In the genomic region with DNA sequence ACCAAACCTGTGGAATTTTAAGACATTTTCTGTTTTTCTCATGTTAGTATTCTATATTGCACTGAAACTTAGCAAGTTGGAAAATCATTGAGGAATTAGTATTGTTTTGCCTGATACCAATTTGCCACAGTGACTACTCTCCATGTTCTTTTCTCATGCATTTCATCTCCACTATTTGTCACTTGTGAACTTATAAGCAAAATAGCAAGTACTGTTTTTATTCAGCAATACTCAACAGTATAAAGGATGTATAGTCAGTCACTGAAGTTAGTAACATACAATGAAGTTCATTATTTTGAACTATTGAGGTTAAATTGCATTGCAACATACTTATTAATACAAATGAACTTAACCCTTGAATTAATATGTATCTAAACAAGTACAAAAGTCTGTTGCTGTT, we compare ENCODE assay signal across 27 cellular contexts.
"Had no signal": no experiment of that assay in that cellular context is flagged by ENCODE, and none has a peak within 500 bp of the region (broad histone marks: within the 10 kb centered on the region; RNA-seq: fewer than 3 reads in every experiment).

No MANE protein-coding gene starts in this region.

- FAIRE-seq: astrocyte, bronchial epithelial cell had no signal

- H3K9me3 ChIP-seq: gastrocnemius medialis, heart left ventricle had no signal

- H3K4me3 ChIP-seq: coronary artery, dorsolateral prefrontal cortex, gastrocnemius medialis, heart left ventricle had no signal

- DNase-seq: activated CD4-positive, alpha-beta memory T cell treated with anti-CD3 and anti-CD28 coated beads for 36 hours; activated CD4-positive, alpha-beta T cell treated with anti-CD3 and anti-CD28 coated beads for 36 hours; activated CD4-positive, alpha-beta T cell treated with anti-CD3 and anti-CD28 coated beads, Interleukin-2, amount 10 ng/mL, durations not matched to agents 24 days and 14 days; activated CD4-positive, CD25-positive, alpha-beta regulatory T cell; activated CD4-positive, CD25-positive, alpha-beta regulatory T cell treated with anti-CD3 and anti-CD28 coated beads, Interleukin-2, amount 50 U/mL, for 72 hours; activated CD8-positive, alpha-beta memory T cell treated with anti-CD3 and anti-CD28 coated beads, Interleukin-2, amount 10 ng/mL, durations not matched to agents 7 days and 5 days; activated CD8-positive, alpha-beta memory T cell treated with anti-CD3 and anti-CD28 coated beads, Interleukin-2, amount 50 U/mL, for 4 hours; activated CD8-positive, alpha-beta T cell treated with anti-CD3 and anti-CD28 coated beads, Interleukin-2, amount 10 ng/mL, durations not matched to agents 7 days and 5 days; activated gamma-delta T cell; activated naive CD4-positive, alpha-beta T cell; activated naive CD4-positive, alpha-beta T cell treated with anti-CD3 and anti-CD28 coated beads, Interleukin-2, amount 50 U/mL, for 16 hours; activated T-cell treated with anti-CD3 and anti-CD28 coated beads, Interleukin-2, amount 50 U/mL, for 1 hour; activated T-cell treated with anti-CD3 and anti-CD28 coated beads, Interleukin-2, amount 50 U/mL, for 48 hours; amniotic stem cell; anterior cingulate cortex; brain microvascular endothelial cell; dorsolateral prefrontal cortex; effector memory CD4-positive, alpha-beta T cell; endodermal cell; foreskin fibroblast; gastrocnemius medialis; glutamatergic neuron; heart left ventricle had no signal

- H3K27me3 ChIP-seq: brain microvascular endothelial cell, dorsolateral prefrontal cortex, gastrocnemius medialis, heart left ventricle had no signal

- H3K27ac ChIP-seq: brain microvascular endothelial cell, coronary artery, gastrocnemius medialis, heart left ventricle had no signal

- ATAC-seq: activated CD4-positive, alpha-beta T cell treated with anti-CD3 and anti-CD28 coated beads for 36 hours; activated CD8-positive, alpha-beta memory T cell treated with anti-CD3 and anti-CD28 coated beads, Interleukin-2, amount 10 ng/mL, durations not matched to agents 7 days and 5 days; activated CD8-positive, alpha-beta T cell treated with anti-CD3 and anti-CD28 coated beads, Interleukin-2, amount 10 ng/mL, durations not matched to agents 7 days and 5 days; esophagus mucosa; gastrocnemius medialis; heart left ventricle had no signal
